ENCODE assay signal across 8 cellular contexts in genomic region chrX:68685722-68686683, GRCh38. TPM values are rescaled to one million over a fixed set of nuclear protein-coding genes. Genes with fewer than 3 reads are reported as not detected.
DNase-seq lines count a peak whose midpoint lies in the region; ATAC-seq and TF ChIP-seq lines count a peak whose summit lies in the region.

No MANE protein-coding gene starts in this region.

- POLR2A ChIA-PET in activated CD4-positive, alpha-beta T cell treated with anti-CD3 and anti-CD28 coated beads, Interleukin-2, amount 10 ng/mL, durations not matched to agents 7 days and 5 days (lab: Charles Lee), result no interaction called here

- H3K4me3 ChIP-seq in esophagus muscularis mucosa, result peak overlapping the region; percentile 46 to 53 (median 48)
- peak overlapping the region; percentile 58 for H3K4me3 ChIP-seq in neural cell (ENCODE audit: low read length)

- no peak overlapping the region for H3K9ac ChIP-seq in neural cell (ENCODE audit: low read length)

- H3K9me3 ChIP-seq in esophagus muscularis mucosa, result no peaks in the 10 kb centered on the region
- H3K9me3 ChIP-seq in neural cell (ENCODE audit: low read length), result no peaks in the 10 kb centered on the region

- no peak for TF ChIP-seq POLR2A in esophagus muscularis mucosa (IDR thresholded peaks at IDR 0.05; ENCODE audit: low read depth)

- H3K36me3 Mint-ChIP-seq in activated CD4-positive, alpha-beta T cell treated with anti-CD3 and anti-CD28 coated beads, Interleukin-2, amount 10 ng/mL, durations not matched to agents 7 days and 5 days (ENCODE audit: low read depth), result no peaks in the 10 kb centered on the region

- H3K4me1 Mint-ChIP-seq in activated CD4-positive, alpha-beta T cell treated with anti-CD3 and anti-CD28 coated beads, Interleukin-2, amount 10 ng/mL, durations not matched to agents 7 days and 5 days, result peaks cover 10% of the 10 kb centered on the region

- no peaks in the 10 kb centered on the region for H3K9me3 Mint-ChIP-seq in activated CD4-positive, alpha-beta T cell treated with anti-CD3 and anti-CD28 coated beads, Interleukin-2, amount 10 ng/mL, durations not matched to agents 7 days and 5 days

- no peak for TF ChIP-seq RAD21 in neural cell (conservative IDR thresholded peaks at IDR 0.05)

- TF ChIP-seq EP300 in esophagus muscularis mucosa (IDR thresholded peaks at IDR 0.05) (no peak), neural cell (conservative IDR thresholded peaks at IDR 0.05; ENCODE audit: poor library complexity, severe bottlenecking) (no peak)

- H3K36me3 ChIP-seq in esophagus muscularis mucosa, result no peaks in the 10 kb centered on the region
- H3K36me3 ChIP-seq in neural cell (ENCODE audit: insufficient read depth, low read length), result no peaks in the 10 kb centered on the region

- H3K4me2 ChIP-seq in neural cell (ENCODE audit: low read length), result no peak overlapping the region

- TF ChIP-seq CTCF in esophagus muscularis mucosa (IDR thresholded peaks at IDR 0.05) (peak in 1 of 3 experiments; percentile 3), neural cell (IDR thresholded peaks at IDR 0.05; ENCODE audit: poor library complexity, severe bottlenecking) (no peak)

- ATAC-seq in GM21717 (IDR thresholded peaks at IDR 0.05; ENCODE audit: unreplicated experiment), result no peak
- no peak for ATAC-seq in GM21528 (IDR thresholded peaks at IDR 0.05; ENCODE audit: low FRiP score, unreplicated experiment)

- peaks cover 14 to 30% (median 16%) of the 10 kb centered on the region in 4 donors for H3K4me1 ChIP-seq in esophagus muscularis mucosa

- H2AFZ ChIP-seq in neural cell (ENCODE audit: low read depth, low read length), result no peak overlapping the region

- peak overlapping the region; percentile 68 for H3K4me3 Mint-ChIP-seq in activated CD4-positive, alpha-beta T cell treated with anti-CD3 and anti-CD28 coated beads, Interleukin-2, amount 10 ng/mL, durations not matched to agents 7 days and 5 days

- peak; percentile 7 for DNase-seq in activated CD4-positive, alpha-beta T cell treated with anti-CD3 and anti-CD28 coated beads, Interleukin-2, amount 10 ng/mL, durations not matched to agents 7 days and 5 days
- DNase-seq in activated CD4-positive, alpha-beta T cell treated with anti-CD3 and anti-CD28 coated beads for 4 hours, result no peak
- DNase-seq in SW480 (ENCODE audit: low spot score) (peak; percentile 14), esophagus muscularis mucosa (ENCODE audit: extremely low spot score) (no peak), epidermal melanocyte (ENCODE audit: insufficient read length, low spot score) (no peak)

- H3K9me2 ChIP-seq in neural cell (ENCODE audit: insufficient read depth, low read length), result no peaks in the 10 kb centered on the region

- intact Hi-C loops in esophagus muscularis mucosa (cut with DNase I), result no loop called here

- WGBS in esophagus muscularis mucosa, result 42% methylated on average over 39 of the region's 50 CpGs

- H4K20me1 ChIP-seq in neural cell (ENCODE audit: insufficient read depth), result no peaks in the 10 kb centered on the region

- CTCF ChIA-PET in activated CD4-positive, alpha-beta T cell treated with anti-CD3 and anti-CD28 coated beads, Interleukin-2, amount 10 ng/mL, durations not matched to agents 7 days and 5 days (lab: Charles Lee), result interaction anchor here (1.3 kb wide), 1 partner anchor 47 kb away, joined by 4 read pairs; no protein-coding TSS in a partner anchor

- no peaks in the 10 kb centered on the region for H3F3A ChIP-seq in neural cell (ENCODE audit: insufficient read depth, low read length, poor library complexity, severe bottlenecking)

- H3K79me2 ChIP-seq in neural cell (replicated peaks; ENCODE audit: insufficient read depth, low read length), result no peaks in the 10 kb centered on the region

- H3K27me3 Mint-ChIP-seq in activated CD4-positive, alpha-beta T cell treated with anti-CD3 and anti-CD28 coated beads, Interleukin-2, amount 10 ng/mL, durations not matched to agents 7 days and 5 days, result peaks cover 13% of the 10 kb centered on the region

- H3K27me3 ChIP-seq in esophagus muscularis mucosa (peaks cover 0 to 3% (median 0%) of the 10 kb centered on the region in 4 donors), neural cell (ENCODE audit: insufficient read depth, low read depth, low read length) (peaks cover 18% of the 10 kb centered on the region)

- no peak overlapping the region for H3K27ac Mint-ChIP-seq in activated CD4-positive, alpha-beta T cell treated with anti-CD3 and anti-CD28 coated beads, Interleukin-2, amount 10 ng/mL, durations not matched to agents 7 days and 5 days

- H3K27ac ChIP-seq in esophagus muscularis mucosa (replicated peaks in 1 of 4), result peak overlapping the region; percentile 56 to 78 (median 71)
- no peak overlapping the region for H3K27ac ChIP-seq in neural cell (ENCODE audit: low read length)

TF ChIP-seq in neural cell, 6 proteins besides CTCF, POLR2A, EP300 and RAD21:
- TF ChIP-seq TAF1 (IDR thresholded peaks at IDR 0.05; ENCODE audit: low read depth), result no peak
- TF ChIP-seq EZH2 (IDR thresholded peaks at IDR 0.05; ENCODE audit: borderline replicate concordance, insufficient read depth, low read length, poor library complexity, severe bottlenecking), result no peak
- TF ChIP-seq, protein P1, sequence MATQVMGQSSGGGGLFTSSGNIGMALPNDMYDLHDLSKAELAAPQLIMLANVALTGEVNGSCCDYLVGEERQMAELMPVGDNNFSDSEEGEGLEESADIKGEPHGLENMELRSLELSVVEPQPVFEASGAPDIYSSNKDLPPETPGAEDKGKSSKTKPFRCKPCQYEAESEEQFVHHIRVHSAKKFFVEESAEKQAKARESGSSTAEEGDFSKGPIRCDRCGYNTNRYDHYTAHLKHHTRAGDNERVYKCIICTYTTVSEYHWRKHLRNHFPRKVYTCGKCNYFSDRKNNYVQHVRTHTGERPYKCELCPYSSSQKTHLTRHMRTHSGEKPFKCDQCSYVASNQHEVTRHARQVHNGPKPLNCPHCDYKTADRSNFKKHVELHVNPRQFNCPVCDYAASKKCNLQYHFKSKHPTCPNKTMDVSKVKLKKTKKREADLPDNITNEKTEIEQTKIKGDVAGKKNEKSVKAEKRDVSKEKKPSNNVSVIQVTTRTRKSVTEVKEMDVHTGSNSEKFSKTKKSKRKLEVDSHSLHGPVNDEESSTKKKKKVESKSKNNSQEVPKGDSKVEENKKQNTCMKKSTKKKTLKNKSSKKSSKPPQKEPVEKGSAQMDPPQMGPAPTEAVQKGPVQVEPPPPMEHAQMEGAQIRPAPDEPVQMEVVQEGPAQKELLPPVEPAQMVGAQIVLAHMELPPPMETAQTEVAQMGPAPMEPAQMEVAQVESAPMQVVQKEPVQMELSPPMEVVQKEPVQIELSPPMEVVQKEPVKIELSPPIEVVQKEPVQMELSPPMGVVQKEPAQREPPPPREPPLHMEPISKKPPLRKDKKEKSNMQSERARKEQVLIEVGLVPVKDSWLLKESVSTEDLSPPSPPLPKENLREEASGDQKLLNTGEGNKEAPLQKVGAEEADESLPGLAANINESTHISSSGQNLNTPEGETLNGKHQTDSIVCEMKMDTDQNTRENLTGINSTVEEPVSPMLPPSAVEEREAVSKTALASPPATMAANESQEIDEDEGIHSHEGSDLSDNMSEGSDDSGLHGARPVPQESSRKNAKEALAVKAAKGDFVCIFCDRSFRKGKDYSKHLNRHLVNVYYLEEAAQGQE (IDR thresholded peaks at IDR 0.05; ENCODE audit: borderline replicate concordance), result no peak
- TF ChIP-seq POLR2AphosphoS5 (IDR thresholded peaks at IDR 0.05), result no peak
- TF ChIP-seq SMC3 (conservative IDR thresholded peaks at IDR 0.05; ENCODE audit: poor library complexity), result no peak
TF ChIP-seq in neural cell: peak in this region for 0.

RNA-seq across cellular contexts. Expression of gene STARD8, which starts 38.5 kb away (rescaled TPM):
- under 1 TPM; 0.06 to 0.20 TPM for total RNA-seq in activated CD4-positive, alpha-beta T cell treated with anti-CD3 and anti-CD28 coated beads, Interleukin-2, amount 10 ng/mL, durations not matched to agents 7 days and 5 days
- 10 to 100 TPM; 11.2 to 20.4 (median 11.4) TPM for total RNA-seq in esophagus muscularis mucosa
- 0.06 and 0.09 TPM in 2 replicates for polyA plus RNA-seq in neural cell
- polyA minus RNA-seq in neural cell, result under 0.01 TPM in 1 of 2 replicates, not detected in the other

Comparison
In these comparisons a context has a peak if more than half of its experiments do, and no peak if none do; other contexts are left out.
1. DNase-seq: peak in activated CD4-positive, alpha-beta T cell treated with anti-CD3 and anti-CD28 coated beads, Interleukin-2, amount 10 ng/mL, durations not matched to agents 7 days and 5 days (single experiment) and SW480 (single experiment); none in activated CD4-positive, alpha-beta T cell treated with anti-CD3 and anti-CD28 coated beads for 4 hours (0 of 2), esophagus muscularis mucosa (single experiment) and epidermal melanocyte (single experiment).
2. RNA of gene STARD8, which starts 38.5 kb away (total RNA-seq): 11.2 to 20.4 TPM in esophagus muscularis mucosa; 0.06 to 0.20 TPM in activated CD4-positive, alpha-beta T cell treated with anti-CD3 and anti-CD28 coated beads, Interleukin-2, amount 10 ng/mL, durations not matched to agents 7 days and 5 days; every median in the first group is over 10 times any median in the second.